9 cellular contexts compared by ENCODE assay signal in the genomic region with DNA sequence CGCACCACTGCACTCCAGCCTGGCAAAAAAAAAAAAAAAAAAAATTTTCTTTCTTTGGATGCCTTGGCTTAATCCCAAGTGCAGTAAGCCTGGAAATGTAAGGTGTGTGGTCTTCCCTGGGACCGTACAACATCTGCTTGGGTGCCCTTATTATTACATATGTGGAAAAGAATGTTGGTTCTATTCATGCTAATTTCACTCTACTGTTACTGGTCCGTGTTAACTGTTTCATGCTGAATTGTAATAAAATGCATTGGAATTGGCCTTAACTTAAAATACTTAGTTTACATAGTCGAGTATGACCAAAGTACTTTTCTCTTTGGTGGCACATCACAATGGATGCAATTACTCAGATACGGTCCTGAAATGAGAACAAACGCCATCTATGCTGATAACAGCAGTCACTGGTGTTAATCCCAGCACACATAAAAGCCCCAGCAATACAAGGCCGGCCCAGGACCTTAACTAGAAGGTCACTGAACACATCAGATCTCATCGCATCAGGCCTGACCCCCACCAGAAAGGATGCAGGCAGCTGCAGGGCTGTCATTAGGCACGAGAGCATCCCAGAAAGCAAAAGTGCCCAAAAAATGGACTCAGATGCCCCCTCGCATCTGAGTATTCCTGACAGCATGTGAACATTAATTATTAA. TPM values are rescaled to one million over a fixed set of nuclear protein-coding genes. Genes with fewer than 3 reads are reported as not detected.
A peak's percentile ranks its signal among the peaks of the same experiment; 100 is the strongest.
DNase-seq lines count a peak whose midpoint lies in the region; ATAC-seq, FAIRE-seq and TF ChIP-seq lines count a peak whose summit lies in the region.
"Had no signal": no experiment of that assay in that cellular context is flagged by ENCODE, and none has a peak within 500 bp of the region (broad histone marks: within the 10 kb centered on the region; RNA-seq: fewer than 3 reads in every experiment).

No MANE protein-coding gene starts in this region.

- H3K4me1 ChIP-seq in endodermal cell (ENCODE audit: control insufficient read depth, insufficient read depth, low read length) (no peaks in the 10 kb centered on the region), neutrophil (ENCODE audit: control insufficient read depth in 1 of 2, insufficient read depth in 1 of 2, low read depth in 1 of 2, low read length in 1 of 2) (peaks cover 9 to 17% of the 10 kb centered on the region in 2 experiments)

- H3K4me3 Mint-ChIP-seq in CD14-positive monocyte, result peak overlapping the region; percentile 90 to 94
- H3K4me3 Mint-ChIP-seq in endodermal cell, result peak overlapping the region; percentile 74

- peaks cover 12 to 15% of the 10 kb centered on the region in 2 donors for H3K36me3 Mint-ChIP-seq in CD14-positive monocyte
- H3K36me3 Mint-ChIP-seq in endodermal cell (ENCODE audit: low read depth), result peaks cover 12% of the 10 kb centered on the region

- no peak for TF ChIP-seq CTCF in CD14-positive monocyte (IDR thresholded peaks at IDR 0.05)
- no peak for TF ChIP-seq CTCF in endodermal cell (conservative IDR thresholded peaks at IDR 0.05)
- no peak for TF ChIP-seq CTCF in neutrophil (IDR thresholded peaks at IDR 0.05)
- TF ChIP-seq CTCF in D721Med (IDR thresholded peaks at IDR 0.05; ENCODE audit: insufficient read depth, missing control alignments), result no peak

- H3K27ac ChIP-seq in endodermal cell (ENCODE audit: low read depth, low read length), result no peak overlapping the region
- H3K27ac ChIP-seq in neutrophil, result no peak overlapping the region

- DNase-seq in CD14-positive monocyte (ENCODE audit: low spot score) (no peak), RKO (ENCODE audit: low spot score) (peak; percentile 32), endodermal cell (peak; percentile 50), D721Med (ENCODE audit: insufficient read length, low spot score) (no peak), NCI-H345 (lab: John Stamatoyannopoulos, UW) (no peak), sciatic nerve (ENCODE audit: low spot score) (no peak)

- H3K4me3 ChIP-seq in endodermal cell (ENCODE audit: low read length) (peak overlapping the region; percentile 69), neutrophil (ENCODE audit: low read depth in 1 of 2, low read length in 1 of 2) (peak overlapping the region; percentile 84 to 93)

- peak overlapping the region; percentile 54 for H3K9ac ChIP-seq in endodermal cell (ENCODE audit: extremely low read depth, low read length, poor library complexity, severe bottlenecking)

- no peak for ATAC-seq in sciatic nerve
- ATAC-seq in GM21576 (IDR thresholded peaks at IDR 0.05; ENCODE audit: unreplicated experiment), result no peak

- peak overlapping the region; percentile 89 to 95 (median 92) for H3K27ac Mint-ChIP-seq in CD14-positive monocyte
- H3K27ac Mint-ChIP-seq in endodermal cell, result peak overlapping the region; percentile 84

- peaks cover 0 to 1% (median 0%) of the 10 kb centered on the region in 3 donors for H3K27me3 Mint-ChIP-seq in CD14-positive monocyte (ENCODE audit: low read depth in 3 of 3)
- H3K27me3 Mint-ChIP-seq in endodermal cell (ENCODE audit: insufficient read depth), result peaks cover 6% of the 10 kb centered on the region

- H3K27me3 ChIP-seq in endodermal cell (ENCODE audit: control insufficient read depth, insufficient read depth, low read length, poor library complexity, severe bottlenecking) (no peaks in the 10 kb centered on the region), neutrophil (no peaks in the 10 kb centered on the region)

- H3K4me1 Mint-ChIP-seq in CD14-positive monocyte (peaks cover 37% of the 10 kb centered on the region), endodermal cell (peaks cover 29% of the 10 kb centered on the region)

- 74 to 82% methylated on average over 8 to 10 of the region's 10 CpGs for WGBS in endodermal cell (ENCODE audit: insufficient coverage in 1 of 2, insufficient read length in 1 of 2), 2 experiments

- H3K9me3 Mint-ChIP-seq in CD14-positive monocyte, result no peaks in the 10 kb centered on the region
- H3K9me3 Mint-ChIP-seq in endodermal cell, result peaks cover 2% of the 10 kb centered on the region

- FAIRE-seq in D721Med (lab: Jason Lieb, UNC), result no peak
- FAIRE-seq: GM18507 had no signal

- peaks cover 5% of the 10 kb centered on the region for H3K36me3 ChIP-seq in endodermal cell (ENCODE audit: control insufficient read depth, insufficient read depth, low read length)
- H3K36me3 ChIP-seq in neutrophil, result no peaks in the 10 kb centered on the region

- intact Hi-C loops in CD14-positive monocyte (cut with micrococcal nuclease), result no loop called here
- intact Hi-C loops in sciatic nerve (cut with DNase I), result no loop called here

- H3K9me3 ChIP-seq in endodermal cell (ENCODE audit: control insufficient read depth, low read length) (no peaks in the 10 kb centered on the region), neutrophil (no peaks in the 10 kb centered on the region)

RNA-seq across cellular contexts. Expression of a gene that starts 1.2 kb away (rescaled TPM):
- polyA plus RNA-seq in CD14-positive monocyte, result 100 to 1,000 TPM; 200 to 208 TPM
- 100 to 1,000 TPM; 128 to 150 TPM for total RNA-seq in endodermal cell
- polyA plus RNA-seq in endodermal cell (2013, experiment 1 of 2), result 39.0 TPM
- polyA plus RNA-seq in endodermal cell (2013, experiment 2 of 2), result 39.4 TPM
- total RNA-seq in sciatic nerve, result 122 TPM

RNA-seq across cellular contexts. Expression of a gene that starts 29.5 kb away (rescaled TPM):
- 100 to 1,000 TPM; 146 to 281 TPM for polyA plus RNA-seq in CD14-positive monocyte
- 100 to 1,000 TPM in 1 of 2 donors, 10 to 100 TPM in 1; 50.8 to 199 TPM for total RNA-seq in endodermal cell
- polyA plus RNA-seq in endodermal cell (2013, experiment 1 of 2), result 46.8 TPM
- polyA plus RNA-seq in endodermal cell (2013, experiment 2 of 2), result 40.7 TPM
- total RNA-seq in sciatic nerve, result 30.1 TPM

Comparison
In these comparisons a context has a peak if more than half of its experiments do, and no peak if none do; other contexts are left out.
1. DNase-seq: peak in RKO (single experiment) and endodermal cell (single experiment); none in CD14-positive monocyte (single experiment), D721Med (single experiment), NCI-H345 (single experiment) and sciatic nerve (single experiment).